In genomic region chr17:76018801-76019200, GRCh38 we compare ENCODE assay signal across 32 cellular contexts. TPM values are rescaled to one million over a fixed set of nuclear protein-coding genes. Genes with fewer than 3 reads are reported as not detected.
"Had no signal": no experiment of that assay in that cellular context is flagged by ENCODE, and none has a peak within 500 bp of the region (broad histone marks: within the 10 kb centered on the region; RNA-seq: fewer than 3 reads in every experiment).

No MANE protein-coding gene starts in this region.

- H3K4me1 ChIP-seq: pancreas, prostate gland, right atrium auricular region, upper lobe of right lung, uterus had no signal

- H3K27ac ChIP-seq: pancreas, prostate gland, right atrium auricular region, spleen, suprapubic skin, testis, tibial artery, transverse colon, upper lobe of right lung, uterus had no signal

- H3K36me3 Mint-ChIP-seq: naive thymus-derived CD8-positive, alpha-beta T cell; natural killer cell treated with Interleukin-12 subunit alpha and Interleukin-12 subunit beta and Interleukin-15 and Interleukin-18, amount 100 ng/mL, for 72 hours; stimulated activated memory B cell treated with anti-CD40 and anti-IgM and Interleukin-4, amounts not matched to agents 10 μg/mL and 1 μg/mL and 100 μg/mL, for 72 hours; type B pancreatic cell had no signal

- H3K4me3 Mint-ChIP-seq: naive thymus-derived CD8-positive, alpha-beta T cell; natural killer cell treated with Interleukin-12 subunit alpha and Interleukin-12 subunit beta and Interleukin-15 and Interleukin-18, amount 100 ng/mL, for 72 hours; nephron progenitor cell; neural crest cell; stimulated activated memory B cell treated with anti-CD40 and anti-IgM and Interleukin-4, amounts not matched to agents 10 μg/mL and 1 μg/mL and 100 μg/mL, for 72 hours; stimulated activated naive CD8-positive, alpha-beta T cell treated with anti-CD3 and anti-CD28 coated beads, Interleukin-15, amount 100 ng/mL, for 72 hours; type B pancreatic cell had no signal

- ATAC-seq: naive thymus-derived CD8-positive, alpha-beta T cell; natural killer cell treated with Interleukin-12 subunit alpha and Interleukin-12 subunit beta and Interleukin-15 and Interleukin-18, amount 100 ng/mL, for 72 hours; pancreas; sciatic nerve; stimulated activated memory B cell treated with anti-CD40 and anti-IgM and Interleukin-4, amounts not matched to agents 10 μg/mL and 1 μg/mL and 100 μg/mL, for 72 hours; stimulated activated naive CD8-positive, alpha-beta T cell treated with anti-CD3 and anti-CD28 coated beads, Interleukin-15, amount 100 ng/mL, for 72 hours; stimulated activated naive CD8-positive, alpha-beta T cell treated with anti-CD3 and anti-CD28 coated beads, Interleukin-15, Interleukin-2, amounts not matched to agents 100 U/mL and 50 U/mL, for 24 hours; upper lobe of right lung had no signal

- H3K27ac Mint-ChIP-seq: natural killer cell treated with Interleukin-12 subunit alpha and Interleukin-12 subunit beta and Interleukin-15 and Interleukin-18, amount 100 ng/mL, for 72 hours; nephron progenitor cell; stimulated activated memory B cell treated with anti-CD40 and anti-IgM and Interleukin-4, amounts not matched to agents 10 μg/mL and 1 μg/mL and 100 μg/mL, for 72 hours; type B pancreatic cell had no signal

- H3K4me3 ChIP-seq: pancreas, prostate gland, right atrium auricular region, skin epidermis, smooth muscle cell, spleen, suprapubic skin, testis, tibial artery, transverse colon, upper lobe of right lung, uterus had no signal

- DNase-seq: naive thymus-derived CD8-positive, alpha-beta T cell; nephron progenitor cell; occipital lobe; pancreas; retina; spleen; stimulated activated CD4-positive, alpha-beta T cell treated with anti-CD3 and anti-CD28 coated beads, Interleukin-12 subunit alpha, Interleukin-12 subunit beta, amount 100 ng/mL, for 4 hours; stimulated activated CD4-positive, alpha-beta T cell treated with anti-CD3 and anti-CD28 coated beads, Interleukin-1b, Interleukin-23, amount 100 ng/mL, for 48 hours; stimulated activated CD4-positive, alpha-beta T cell treated with anti-CD3 and anti-CD28 coated beads, Interleukin-4, amount 100 ng/mL, for 1 hour; stimulated activated CD4-positive, alpha-beta T cell treated with anti-CD3 and anti-CD28 coated beads, Interleukin-4, amount 100 ng/mL, for 4 hours; stimulated activated CD8-positive, alpha-beta memory T cell treated with anti-CD3 and anti-CD28 coated beads, Interleukin-4, amount 100 ng/mL, for 48 hours; stimulated activated naive CD4-positive, alpha-beta T cell; stimulated activated naive CD8-positive, alpha-beta T cell treated with anti-CD3 and anti-CD28 coated beads, Interleukin-15, amount 100 ng/mL, for 72 hours; stimulated activated naive CD8-positive, alpha-beta T cell treated with anti-CD3 and anti-CD28 coated beads, Interleukin-15, Interleukin-2, amounts not matched to agents 100 U/mL and 50 U/mL, for 24 hours; substantia nigra; testis; tibial artery; transverse colon; upper lobe of right lung; uterus had no signal

- H3K27me3 Mint-ChIP-seq: naive thymus-derived CD8-positive, alpha-beta T cell; natural killer cell treated with Interleukin-12 subunit alpha and Interleukin-12 subunit beta and Interleukin-15 and Interleukin-18, amount 100 ng/mL, for 72 hours; stimulated activated naive CD8-positive, alpha-beta T cell treated with anti-CD3 and anti-CD28 coated beads, Interleukin-15, amount 100 ng/mL, for 72 hours; type B pancreatic cell had no signal

- H3K4me2 ChIP-seq: smooth muscle cell had no signal

- H3K9me3 Mint-ChIP-seq: naive thymus-derived CD8-positive, alpha-beta T cell; natural killer cell treated with Interleukin-12 subunit alpha and Interleukin-12 subunit beta and Interleukin-15 and Interleukin-18, amount 100 ng/mL, for 72 hours; nephron progenitor cell; neural crest cell; stimulated activated memory B cell treated with anti-CD40 and anti-IgM and Interleukin-4, amounts not matched to agents 10 μg/mL and 1 μg/mL and 100 μg/mL, for 72 hours; stimulated activated naive CD8-positive, alpha-beta T cell treated with anti-CD3 and anti-CD28 coated beads, Interleukin-15, amount 100 ng/mL, for 72 hours; type B pancreatic cell had no signal

- H3K27me3 ChIP-seq: pancreas, right atrium auricular region, suprapubic skin, testis, transverse colon, upper lobe of right lung, uterus had no signal

- H3K9me3 ChIP-seq: pancreas, prostate gland, right atrium auricular region, spleen, suprapubic skin, testis, tibial artery, transverse colon, upper lobe of right lung, uterus had no signal

- H3K36me3 ChIP-seq: pancreas, prostate gland, right atrium auricular region, spleen, transverse colon, uterus had no signal

RNA-seq across cellular contexts. Expression of gene EVPL, which starts 8.3 kb away (rescaled TPM):
- total RNA-seq: neural crest cell, occipital lobe, osteocyte, pulmonary artery endothelial cell had no signal
